In the genomic region with DNA sequence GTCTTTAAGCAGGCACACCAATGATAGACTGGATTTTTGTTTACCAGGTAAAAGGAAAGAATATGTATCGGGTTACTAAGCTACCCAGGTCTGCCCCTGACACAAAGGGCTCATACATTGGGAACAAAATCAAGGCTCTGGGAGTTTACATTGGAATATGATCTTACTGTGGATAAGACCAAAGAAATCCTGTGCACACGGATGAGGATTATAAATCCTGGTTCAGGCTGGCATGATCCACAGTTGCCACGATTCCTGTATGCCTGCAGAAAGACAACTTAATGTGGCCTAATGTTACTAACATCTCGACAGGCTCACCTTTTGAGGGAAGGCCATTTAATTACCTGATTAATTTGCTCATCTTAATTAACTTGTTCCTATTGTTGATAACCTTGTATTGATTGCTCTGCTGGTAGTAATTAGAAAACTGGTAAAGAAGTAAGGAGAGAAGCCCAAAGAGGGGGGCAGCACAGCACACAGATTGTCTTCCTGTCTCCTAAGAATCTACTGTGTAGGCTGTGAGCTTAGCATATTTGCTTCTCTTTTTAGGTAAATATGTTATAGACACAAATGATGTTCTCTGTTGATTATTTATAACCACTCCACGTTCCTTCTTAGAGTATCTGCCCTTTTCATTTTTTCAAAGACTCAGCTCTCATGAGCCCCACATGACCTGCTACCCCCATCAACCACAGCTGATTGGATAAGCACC, we compare ENCODE assay signal across 1 cellular context.
TF ChIP-seq lines count a peak whose summit lies in the region.

No MANE protein-coding gene starts in this region.

TF ChIP-seq in HepG2, 621 proteins besides CTCF, POLR2A, EP300 and RAD21 (continued from another document and continues in another):
- TF ChIP-seq, protein P1, sequence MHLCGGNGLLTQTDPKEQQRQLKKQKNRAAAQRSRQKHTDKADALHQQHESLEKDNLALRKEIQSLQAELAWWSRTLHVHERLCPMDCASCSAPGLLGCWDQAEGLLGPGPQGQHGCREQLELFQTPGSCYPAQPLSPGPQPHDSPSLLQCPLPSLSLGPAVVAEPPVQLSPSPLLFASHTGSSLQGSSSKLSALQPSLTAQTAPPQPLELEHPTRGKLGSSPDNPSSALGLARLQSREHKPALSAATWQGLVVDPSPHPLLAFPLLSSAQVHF (CRISPR knock-in tag; IDR thresholded peaks at IDR 0.05): no peak
- peak; percentile 14; the same call in 1 of the 2 replicates for TF ChIP-seq SRF (IDR thresholded peaks at IDR 0.05; ENCODE audit: low read depth, low read length)
- peak; percentile 97 for TF ChIP-seq FOXA3 (CRISPR knock-in tag; IDR thresholded peaks at IDR 0.05)
- TF ChIP-seq, protein P2, sequence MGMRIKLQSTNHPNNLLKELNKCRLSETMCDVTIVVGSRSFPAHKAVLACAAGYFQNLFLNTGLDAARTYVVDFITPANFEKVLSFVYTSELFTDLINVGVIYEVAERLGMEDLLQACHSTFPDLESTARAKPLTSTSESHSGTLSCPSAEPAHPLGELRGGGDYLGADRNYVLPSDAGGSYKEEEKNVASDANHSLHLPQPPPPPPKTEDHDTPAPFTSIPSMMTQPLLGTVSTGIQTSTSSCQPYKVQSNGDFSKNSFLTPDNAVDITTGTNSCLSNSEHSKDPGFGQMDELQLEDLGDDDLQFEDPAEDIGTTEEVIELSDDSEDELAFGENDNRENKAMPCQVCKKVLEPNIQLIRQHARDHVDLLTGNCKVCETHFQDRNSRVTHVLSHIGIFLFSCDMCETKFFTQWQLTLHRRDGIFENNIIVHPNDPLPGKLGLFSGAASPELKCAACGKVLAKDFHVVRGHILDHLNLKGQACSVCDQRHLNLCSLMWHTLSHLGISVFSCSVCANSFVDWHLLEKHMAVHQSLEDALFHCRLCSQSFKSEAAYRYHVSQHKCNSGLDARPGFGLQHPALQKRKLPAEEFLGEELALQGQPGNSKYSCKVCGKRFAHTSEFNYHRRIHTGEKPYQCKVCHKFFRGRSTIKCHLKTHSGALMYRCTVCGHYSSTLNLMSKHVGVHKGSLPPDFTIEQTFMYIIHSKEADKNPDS (CRISPR knock-in tag; IDR thresholded peaks at IDR 0.05): no peak
- TF ChIP-seq ZNF20 (CRISPR knock-in tag; IDR thresholded peaks at IDR 0.05): no peak
- TF ChIP-seq, protein P3, sequence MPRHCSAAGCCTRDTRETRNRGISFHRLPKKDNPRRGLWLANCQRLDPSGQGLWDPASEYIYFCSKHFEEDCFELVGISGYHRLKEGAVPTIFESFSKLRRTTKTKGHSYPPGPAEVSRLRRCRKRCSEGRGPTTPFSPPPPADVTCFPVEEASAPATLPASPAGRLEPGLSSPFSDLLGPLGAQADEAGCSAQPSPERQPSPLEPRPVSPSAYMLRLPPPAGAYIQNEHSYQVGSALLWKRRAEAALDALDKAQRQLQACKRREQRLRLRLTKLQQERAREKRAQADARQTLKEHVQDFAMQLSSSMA (CRISPR knock-in tag; IDR thresholded peaks at IDR 0.05): no peak
- TF ChIP-seq KAT2B (IDR thresholded peaks at IDR 0.05; ENCODE audit: borderline replicate concordance, low read depth, low read length): no peak
- peak; percentile 100 for TF ChIP-seq SIX1 (CRISPR knock-in tag; IDR thresholded peaks at IDR 0.05; ENCODE audit: borderline replicate concordance)
- no peak for TF ChIP-seq ZNF7 (CRISPR knock-in tag; IDR thresholded peaks at IDR 0.05)
- no peak for TF ChIP-seq ZNF780A (CRISPR knock-in tag; IDR thresholded peaks at IDR 0.05)
- TF ChIP-seq KAT8 (CRISPR knock-in tag; IDR thresholded peaks at IDR 0.05): peak; percentile 74
- TF ChIP-seq, protein P4, sequence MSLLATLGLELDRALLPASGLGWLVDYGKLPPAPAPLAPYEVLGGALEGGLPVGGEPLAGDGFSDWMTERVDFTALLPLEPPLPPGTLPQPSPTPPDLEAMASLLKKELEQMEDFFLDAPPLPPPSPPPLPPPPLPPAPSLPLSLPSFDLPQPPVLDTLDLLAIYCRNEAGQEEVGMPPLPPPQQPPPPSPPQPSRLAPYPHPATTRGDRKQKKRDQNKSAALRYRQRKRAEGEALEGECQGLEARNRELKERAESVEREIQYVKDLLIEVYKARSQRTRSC (CRISPR knock-in tag; IDR thresholded peaks at IDR 0.05; ENCODE audit: low read depth): no peak
- no peak for TF ChIP-seq ZFP90 (CRISPR knock-in tag; IDR thresholded peaks at IDR 0.05; ENCODE audit: borderline replicate concordance)
- TF ChIP-seq KLF13 (CRISPR knock-in tag; IDR thresholded peaks at IDR 0.05): no peak
- no peak for TF ChIP-seq ZSCAN30 (CRISPR knock-in tag; IDR thresholded peaks at IDR 0.05)
- TF ChIP-seq, protein P5, sequence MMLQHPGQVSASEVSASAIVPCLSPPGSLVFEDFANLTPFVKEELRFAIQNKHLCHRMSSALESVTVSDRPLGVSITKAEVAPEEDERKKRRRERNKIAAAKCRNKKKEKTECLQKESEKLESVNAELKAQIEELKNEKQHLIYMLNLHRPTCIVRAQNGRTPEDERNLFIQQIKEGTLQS (CRISPR knock-in tag; IDR thresholded peaks at IDR 0.05): no peak
- TF ChIP-seq, protein P6, sequence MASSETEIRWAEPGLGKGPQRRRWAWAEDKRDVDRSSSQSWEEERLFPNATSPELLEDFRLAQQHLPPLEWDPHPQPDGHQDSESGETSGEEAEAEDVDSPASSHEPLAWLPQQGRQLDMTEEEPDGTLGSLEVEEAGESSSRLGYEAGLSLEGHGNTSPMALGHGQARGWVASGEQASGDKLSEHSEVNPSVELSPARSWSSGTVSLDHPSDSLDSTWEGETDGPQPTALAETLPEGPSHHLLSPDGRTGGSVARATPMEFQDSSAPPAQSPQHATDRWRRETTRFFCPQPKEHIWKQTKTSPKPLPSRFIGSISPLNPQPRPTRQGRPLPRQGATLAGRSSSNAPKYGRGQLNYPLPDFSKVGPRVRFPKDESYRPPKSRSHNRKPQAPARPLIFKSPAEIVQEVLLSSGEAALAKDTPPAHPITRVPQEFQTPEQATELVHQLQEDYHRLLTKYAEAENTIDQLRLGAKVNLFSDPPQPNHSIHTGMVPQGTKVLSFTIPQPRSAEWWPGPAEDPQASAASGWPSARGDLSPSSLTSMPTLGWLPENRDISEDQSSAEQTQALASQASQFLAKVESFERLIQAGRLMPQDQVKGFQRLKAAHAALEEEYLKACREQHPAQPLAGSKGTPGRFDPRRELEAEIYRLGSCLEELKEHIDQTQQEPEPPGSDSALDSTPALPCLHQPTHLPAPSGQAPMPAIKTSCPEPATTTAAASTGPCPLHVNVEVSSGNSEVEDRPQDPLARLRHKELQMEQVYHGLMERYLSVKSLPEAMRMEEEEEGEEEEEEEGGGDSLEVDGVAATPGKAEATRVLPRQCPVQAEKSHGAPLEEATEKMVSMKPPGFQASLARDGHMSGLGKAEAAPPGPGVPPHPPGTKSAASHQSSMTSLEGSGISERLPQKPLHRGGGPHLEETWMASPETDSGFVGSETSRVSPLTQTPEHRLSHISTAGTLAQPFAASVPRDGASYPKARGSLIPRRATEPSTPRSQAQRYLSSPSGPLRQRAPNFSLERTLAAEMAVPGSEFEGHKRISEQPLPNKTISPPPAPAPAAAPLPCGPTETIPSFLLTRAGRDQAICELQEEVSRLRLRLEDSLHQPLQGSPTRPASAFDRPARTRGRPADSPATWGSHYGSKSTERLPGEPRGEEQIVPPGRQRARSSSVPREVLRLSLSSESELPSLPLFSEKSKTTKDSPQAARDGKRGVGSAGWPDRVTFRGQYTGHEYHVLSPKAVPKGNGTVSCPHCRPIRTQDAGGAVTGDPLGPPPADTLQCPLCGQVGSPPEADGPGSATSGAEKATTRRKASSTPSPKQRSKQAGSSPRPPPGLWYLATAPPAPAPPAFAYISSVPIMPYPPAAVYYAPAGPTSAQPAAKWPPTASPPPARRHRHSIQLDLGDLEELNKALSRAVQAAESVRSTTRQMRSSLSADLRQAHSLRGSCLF (CRISPR knock-in tag; IDR thresholded peaks at IDR 0.05; ENCODE audit: borderline replicate concordance): no peak
- no peak for TF ChIP-seq NAIF1 (CRISPR knock-in tag; IDR thresholded peaks at IDR 0.05; ENCODE audit: borderline replicate concordance)
- peak; percentile 42; the same call in 1 of the 2 replicates for TF ChIP-seq NR2F2 (IDR thresholded peaks at IDR 0.05; ENCODE audit: borderline replicate concordance, low read depth)
- 0 out of 2 replicates have a peak, but pooled peaks have one; percentile 68 for TF ChIP-seq KDM4B (CRISPR knock-in tag; IDR thresholded peaks at IDR 0.05)
- peak; percentile 68 for TF ChIP-seq DPF2 (CRISPR knock-in tag; IDR thresholded peaks at IDR 0.05; ENCODE audit: borderline replicate concordance, low read depth)
- TF ChIP-seq THAP11 (CRISPR knock-in tag; IDR thresholded peaks at IDR 0.05): peak; percentile 99
- TF ChIP-seq ZNF33B (CRISPR knock-in tag; IDR thresholded peaks at IDR 0.05): no peak
- TF ChIP-seq, protein P7, sequence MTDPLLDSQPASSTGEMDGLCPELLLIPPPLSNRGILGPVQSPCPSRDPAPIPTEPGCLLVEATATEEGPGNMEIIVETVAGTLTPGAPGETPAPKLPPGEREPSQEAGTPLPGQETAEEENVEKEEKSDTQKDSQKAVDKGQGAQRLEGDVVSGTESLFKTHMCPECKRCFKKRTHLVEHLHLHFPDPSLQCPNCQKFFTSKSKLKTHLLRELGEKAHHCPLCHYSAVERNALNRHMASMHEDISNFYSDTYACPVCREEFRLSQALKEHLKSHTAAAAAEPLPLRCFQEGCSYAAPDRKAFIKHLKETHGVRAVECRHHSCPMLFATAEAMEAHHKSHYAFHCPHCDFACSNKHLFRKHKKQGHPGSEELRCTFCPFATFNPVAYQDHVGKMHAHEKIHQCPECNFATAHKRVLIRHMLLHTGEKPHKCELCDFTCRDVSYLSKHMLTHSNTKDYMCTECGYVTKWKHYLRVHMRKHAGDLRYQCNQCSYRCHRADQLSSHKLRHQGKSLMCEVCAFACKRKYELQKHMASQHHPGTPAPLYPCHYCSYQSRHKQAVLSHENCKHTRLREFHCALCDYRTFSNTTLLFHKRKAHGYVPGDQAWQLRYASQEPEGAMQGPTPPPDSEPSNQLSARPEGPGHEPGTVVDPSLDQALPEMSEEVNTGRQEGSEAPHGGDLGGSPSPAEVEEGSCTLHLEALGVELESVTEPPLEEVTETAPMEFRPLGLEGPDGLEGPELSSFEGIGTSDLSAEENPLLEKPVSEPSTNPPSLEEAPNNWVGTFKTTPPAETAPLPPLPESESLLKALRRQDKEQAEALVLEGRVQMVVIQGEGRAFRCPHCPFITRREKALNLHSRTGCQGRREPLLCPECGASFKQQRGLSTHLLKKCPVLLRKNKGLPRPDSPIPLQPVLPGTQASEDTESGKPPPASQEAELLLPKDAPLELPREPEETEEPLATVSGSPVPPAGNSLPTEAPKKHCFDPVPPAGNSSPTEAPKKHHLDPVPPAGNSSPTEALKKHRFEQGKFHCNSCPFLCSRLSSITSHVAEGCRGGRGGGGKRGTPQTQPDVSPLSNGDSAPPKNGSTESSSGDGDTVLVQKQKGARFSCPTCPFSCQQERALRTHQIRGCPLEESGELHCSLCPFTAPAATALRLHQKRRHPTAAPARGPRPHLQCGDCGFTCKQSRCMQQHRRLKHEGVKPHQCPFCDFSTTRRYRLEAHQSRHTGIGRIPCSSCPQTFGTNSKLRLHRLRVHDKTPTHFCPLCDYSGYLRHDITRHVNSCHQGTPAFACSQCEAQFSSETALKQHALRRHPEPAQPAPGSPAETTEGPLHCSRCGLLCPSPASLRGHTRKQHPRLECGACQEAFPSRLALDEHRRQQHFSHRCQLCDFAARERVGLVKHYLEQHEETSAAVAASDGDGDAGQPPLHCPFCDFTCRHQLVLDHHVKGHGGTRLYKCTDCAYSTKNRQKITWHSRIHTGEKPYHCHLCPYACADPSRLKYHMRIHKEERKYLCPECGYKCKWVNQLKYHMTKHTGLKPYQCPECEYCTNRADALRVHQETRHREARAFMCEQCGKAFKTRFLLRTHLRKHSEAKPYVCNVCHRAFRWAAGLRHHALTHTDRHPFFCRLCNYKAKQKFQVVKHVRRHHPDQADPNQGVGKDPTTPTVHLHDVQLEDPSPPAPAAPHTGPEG (CRISPR knock-in tag; IDR thresholded peaks at IDR 0.05): no peak
- TF ChIP-seq KLF9 (CRISPR knock-in tag; IDR thresholded peaks at IDR 0.05; ENCODE audit: low read depth): no peak
- no peak; the same call in 1 of the 2 replicates for TF ChIP-seq RXRA (CRISPR knock-in tag; IDR thresholded peaks at IDR 0.05)
- no peak for TF ChIP-seq ATAD3A (CRISPR knock-in tag; IDR thresholded peaks at IDR 0.05)
- no peak for TF ChIP-seq RFX3 (CRISPR knock-in tag; IDR thresholded peaks at IDR 0.05)
- TF ChIP-seq TBX3 (IDR thresholded peaks at IDR 0.05; ENCODE audit: borderline replicate concordance): peak; percentile 77
- TF ChIP-seq, protein P8, sequence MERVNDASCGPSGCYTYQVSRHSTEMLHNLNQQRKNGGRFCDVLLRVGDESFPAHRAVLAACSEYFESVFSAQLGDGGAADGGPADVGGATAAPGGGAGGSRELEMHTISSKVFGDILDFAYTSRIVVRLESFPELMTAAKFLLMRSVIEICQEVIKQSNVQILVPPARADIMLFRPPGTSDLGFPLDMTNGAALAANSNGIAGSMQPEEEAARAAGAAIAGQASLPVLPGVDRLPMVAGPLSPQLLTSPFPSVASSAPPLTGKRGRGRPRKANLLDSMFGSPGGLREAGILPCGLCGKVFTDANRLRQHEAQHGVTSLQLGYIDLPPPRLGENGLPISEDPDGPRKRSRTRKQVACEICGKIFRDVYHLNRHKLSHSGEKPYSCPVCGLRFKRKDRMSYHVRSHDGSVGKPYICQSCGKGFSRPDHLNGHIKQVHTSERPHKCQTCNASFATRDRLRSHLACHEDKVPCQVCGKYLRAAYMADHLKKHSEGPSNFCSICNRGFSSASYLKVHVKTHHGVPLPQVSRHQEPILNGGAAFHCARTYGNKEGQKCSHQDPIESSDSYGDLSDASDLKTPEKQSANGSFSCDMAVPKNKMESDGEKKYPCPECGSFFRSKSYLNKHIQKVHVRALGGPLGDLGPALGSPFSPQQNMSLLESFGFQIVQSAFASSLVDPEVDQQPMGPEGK (CRISPR knock-in tag; IDR thresholded peaks at IDR 0.05): peak; percentile 29; the same call in 1 of the 2 replicates
- TF ChIP-seq RXRB (CRISPR knock-in tag; IDR thresholded peaks at IDR 0.05; ENCODE audit: borderline replicate concordance): peak; percentile 64
- no peak for TF ChIP-seq ZSCAN22 (CRISPR knock-in tag; IDR thresholded peaks at IDR 0.05)
- TF ChIP-seq FOXA1 (IDR thresholded peaks at IDR 0.05): peak; percentile 79
- peak; percentile 95 for TF ChIP-seq FOXA1 (CRISPR knock-in tag; IDR thresholded peaks at IDR 0.05)
- no peak for TF ChIP-seq ZNF24 (IDR thresholded peaks at IDR 0.05)
- no peak for TF ChIP-seq SMAD1 (CRISPR knock-in tag; IDR thresholded peaks at IDR 0.05; ENCODE audit: borderline replicate concordance, low read depth)
- TF ChIP-seq ZNF746 (CRISPR knock-in tag; IDR thresholded peaks at IDR 0.05): no peak
- TF ChIP-seq ELF4 (CRISPR knock-in tag; IDR thresholded peaks at IDR 0.05; ENCODE audit: borderline replicate concordance): no peak
